14 cellular contexts compared by ENCODE assay signal in genomic region chr16:89519881-89520280, GRCh38. TPM values are rescaled to one million over a fixed set of nuclear protein-coding genes. Genes with fewer than 3 reads are reported as not detected.
DNase-seq lines count a peak whose midpoint lies in the region; ATAC-seq and TF ChIP-seq lines count a peak whose summit lies in the region.
"Had no signal": no experiment of that assay in that cellular context is flagged by ENCODE, and none has a peak within 500 bp of the region (broad histone marks: within the 10 kb centered on the region; RNA-seq: fewer than 3 reads in every experiment).

No MANE protein-coding gene starts in this region.

- no peaks in the 10 kb centered on the region for H3K9me3 Mint-ChIP-seq in activated naive CD4-positive, alpha-beta T cell treated with anti-CD3 and anti-CD28 coated beads, Interleukin-2, amount 50 U/mL, for 72 hours
- no peaks in the 10 kb centered on the region for H3K9me3 Mint-ChIP-seq in activated naive CD4-positive, alpha-beta T cell treated with anti-CD3 and anti-CD28 coated beads for 36 hours
- no peaks in the 10 kb centered on the region for H3K9me3 Mint-ChIP-seq in activated T-helper 17 cell treated with anti-CD3 and anti-CD28 coated beads, Interleukin-2, amount 50 U/mL, for 72 hours
- H3K9me3 Mint-ChIP-seq in progenitor cell of endocrine pancreas (ENCODE audit: low read depth) (no peaks in the 10 kb centered on the region), mesothelial cell of epicardium (peaks cover 13% of the 10 kb centered on the region)
- H3K9me3 Mint-ChIP-seq: CD4-positive, CD25-positive, alpha-beta regulatory T cell; HFFc6; IgD-negative memory B cell had no signal

- peaks cover 9 to 21% of the 10 kb centered on the region in 2 donors for H3K36me3 Mint-ChIP-seq in activated naive CD4-positive, alpha-beta T cell treated with anti-CD3 and anti-CD28 coated beads, Interleukin-2, amount 50 U/mL, for 72 hours
- H3K36me3 Mint-ChIP-seq in activated naive CD4-positive, alpha-beta T cell treated with anti-CD3 and anti-CD28 coated beads for 36 hours (ENCODE audit: low read depth): peaks cover 28% of the 10 kb centered on the region
- H3K36me3 Mint-ChIP-seq in activated T-helper 17 cell treated with anti-CD3 and anti-CD28 coated beads, Interleukin-2, amount 50 U/mL, for 72 hours (ENCODE audit: low read depth): peaks cover 92% of the 10 kb centered on the region
- H3K36me3 Mint-ChIP-seq in progenitor cell of endocrine pancreas (ENCODE audit: insufficient read depth) (peaks cover 35% of the 10 kb centered on the region), mesothelial cell of epicardium (peaks cover 50% of the 10 kb centered on the region)

- no peak overlapping the region for H3K4me3 Mint-ChIP-seq in activated naive CD4-positive, alpha-beta T cell treated with anti-CD3 and anti-CD28 coated beads for 36 hours
- no peak overlapping the region for H3K4me3 Mint-ChIP-seq in activated T-helper 17 cell treated with anti-CD3 and anti-CD28 coated beads, Interleukin-2, amount 50 U/mL, for 72 hours
- no peak overlapping the region for H3K4me3 Mint-ChIP-seq in progenitor cell of endocrine pancreas (ENCODE audit: low read depth)
- no peak overlapping the region for H3K4me3 Mint-ChIP-seq in mesothelial cell of epicardium
- H3K4me3 Mint-ChIP-seq: CD4-positive, CD25-positive, alpha-beta regulatory T cell; HFFc6 had no signal

- no peaks in the 10 kb centered on the region for H3K27me3 Mint-ChIP-seq in activated naive CD4-positive, alpha-beta T cell treated with anti-CD3 and anti-CD28 coated beads for 36 hours (ENCODE audit: low read depth)
- H3K27me3 Mint-ChIP-seq in activated T-helper 17 cell treated with anti-CD3 and anti-CD28 coated beads, Interleukin-2, amount 50 U/mL, for 72 hours: no peaks in the 10 kb centered on the region
- H3K27me3 Mint-ChIP-seq in progenitor cell of endocrine pancreas: no peaks in the 10 kb centered on the region
- H3K27me3 Mint-ChIP-seq in mesothelial cell of epicardium (ENCODE audit: low read depth): no peaks in the 10 kb centered on the region
- H3K27me3 Mint-ChIP-seq: CD4-positive, CD25-positive, alpha-beta regulatory T cell; IgD-negative memory B cell had no signal

- intact Hi-C loops in activated naive CD4-positive, alpha-beta T cell treated with anti-CD3 and anti-CD28 coated beads for 36 hours (cut with micrococcal nuclease): no loop called here

- no peak for TF ChIP-seq CTCF in progenitor cell of endocrine pancreas (IDR thresholded peaks at IDR 0.05; ENCODE audit: unreplicated experiment)
- no peak for TF ChIP-seq CTCF in mesothelial cell of epicardium (IDR thresholded peaks at IDR 0.05; ENCODE audit: unreplicated experiment)

- peak overlapping the region; percentile 42 to 92 for H3K27ac Mint-ChIP-seq in activated naive CD4-positive, alpha-beta T cell treated with anti-CD3 and anti-CD28 coated beads, Interleukin-2, amount 50 U/mL, for 72 hours
- H3K27ac Mint-ChIP-seq in activated naive CD4-positive, alpha-beta T cell treated with anti-CD3 and anti-CD28 coated beads for 36 hours: no peak overlapping the region
- peak overlapping the region; percentile 32 for H3K27ac Mint-ChIP-seq in activated T-helper 17 cell treated with anti-CD3 and anti-CD28 coated beads, Interleukin-2, amount 50 U/mL, for 72 hours
- H3K27ac Mint-ChIP-seq in progenitor cell of endocrine pancreas: peak overlapping the region; percentile 45
- no peak overlapping the region for H3K27ac Mint-ChIP-seq in mesothelial cell of epicardium
- H3K27ac Mint-ChIP-seq: CD4-positive, CD25-positive, alpha-beta regulatory T cell; HFFc6; IgD-negative memory B cell had no signal

- CTCF ChIA-PET in activated naive CD4-positive, alpha-beta T cell treated with anti-CD3 and anti-CD28 coated beads for 36 hours (lab: Charles Lee): interaction anchor here (0.7 kb wide), 1 partner anchor 13 kb away, joined by 5 read pairs; no protein-coding TSS in a partner anchor

- ATAC-seq in activated naive CD4-positive, alpha-beta T cell treated with anti-CD3 and anti-CD28 coated beads, Interleukin-2, amount 50 U/mL, for 72 hours: no peak
- no peak for ATAC-seq in activated T-helper 17 cell treated with anti-CD3 and anti-CD28 coated beads, Interleukin-2, amount 50 U/mL, for 72 hours (replicated peaks)
- peak; percentile 17 for ATAC-seq in esophagus mucosa

- no peak for DNase-seq in activated naive CD4-positive, alpha-beta T cell treated with anti-CD3 and anti-CD28 coated beads, Interleukin-2, amount 50 U/mL, for 72 hours (ENCODE audit: low spot score in 2 of 2)
- DNase-seq in activated naive CD4-positive, alpha-beta T cell treated with anti-CD3 and anti-CD28 coated beads for 36 hours: no peak
- DNase-seq in progenitor cell of endocrine pancreas (ENCODE audit: low spot score, unreplicated experiment) (no peak), NAMALWA (ENCODE audit: low spot score) (no peak), mesothelial cell of epicardium (ENCODE audit: low spot score in 2 of 2, unreplicated experiment in 2 of 2) (no peak)
- no peak for DNase-seq in activated CD4-positive, alpha-beta T cell treated with anti-CD3 and anti-CD28 coated beads, Interleukin-2, amount 50 U/mL, for 48 hours
- DNase-seq: ACHN; CD4-positive, CD25-positive, alpha-beta regulatory T cell; DMS79; HCEC 1CT; HFFc6 had no signal

- H3K4me1 Mint-ChIP-seq in activated naive CD4-positive, alpha-beta T cell treated with anti-CD3 and anti-CD28 coated beads for 36 hours (ENCODE audit: low read depth): peaks cover 2% of the 10 kb centered on the region
- H3K4me1 Mint-ChIP-seq in activated T-helper 17 cell treated with anti-CD3 and anti-CD28 coated beads, Interleukin-2, amount 50 U/mL, for 72 hours: peaks cover 4% of the 10 kb centered on the region
- no peaks in the 10 kb centered on the region for H3K4me1 Mint-ChIP-seq in progenitor cell of endocrine pancreas (ENCODE audit: low read depth)
- no peaks in the 10 kb centered on the region for H3K4me1 Mint-ChIP-seq in mesothelial cell of epicardium

RNA-seq across cellular contexts. Expression of gene SPG7, which starts 11.7 kb away (rescaled TPM):
- 100 to 1,000 TPM in 1 of 2 donors, 10 to 100 TPM in 1; 97.7 to 114 TPM for total RNA-seq in activated naive CD4-positive, alpha-beta T cell treated with anti-CD3 and anti-CD28 coated beads, Interleukin-2, amount 50 U/mL, for 72 hours
- total RNA-seq in activated naive CD4-positive, alpha-beta T cell treated with anti-CD3 and anti-CD28 coated beads for 36 hours: 10 to 100 TPM; 62.4 to 67.7 TPM
- 100 to 1,000 TPM; 115 to 135 TPM for total RNA-seq in activated T-helper 17 cell treated with anti-CD3 and anti-CD28 coated beads, Interleukin-2, amount 50 U/mL, for 72 hours
- total RNA-seq in esophagus mucosa (48.0 TPM), progenitor cell of endocrine pancreas (183 and 184 TPM in 2 replicates), mesothelial cell of epicardium (186 to 199 TPM (median 187 TPM) in 3 replicates)

RNA-seq across cellular contexts. Expression of gene ANKRD11, which starts 29.5 kb away (rescaled TPM):
- 100 to 1,000 TPM; 130 to 165 TPM for total RNA-seq in activated naive CD4-positive, alpha-beta T cell treated with anti-CD3 and anti-CD28 coated beads, Interleukin-2, amount 50 U/mL, for 72 hours
- 100 to 1,000 TPM; 174 to 177 TPM for total RNA-seq in activated naive CD4-positive, alpha-beta T cell treated with anti-CD3 and anti-CD28 coated beads for 36 hours
- total RNA-seq in activated T-helper 17 cell treated with anti-CD3 and anti-CD28 coated beads, Interleukin-2, amount 50 U/mL, for 72 hours: 100 to 1,000 TPM; 166 to 178 TPM
- total RNA-seq in esophagus mucosa (81.1 TPM), progenitor cell of endocrine pancreas (178 and 183 TPM in 2 replicates), mesothelial cell of epicardium (230 to 247 TPM (median 233 TPM) in 3 replicates)

RNA-seq across cellular contexts. Expression of gene RPL13, which starts 40.6 kb away (rescaled TPM):
- 1,000 to 10,000 TPM; 2,832 to 2,975 TPM for total RNA-seq in activated naive CD4-positive, alpha-beta T cell treated with anti-CD3 and anti-CD28 coated beads, Interleukin-2, amount 50 U/mL, for 72 hours
- 1,000 to 10,000 TPM; 3,875 to 3,899 TPM for total RNA-seq in activated naive CD4-positive, alpha-beta T cell treated with anti-CD3 and anti-CD28 coated beads for 36 hours
- total RNA-seq in activated T-helper 17 cell treated with anti-CD3 and anti-CD28 coated beads, Interleukin-2, amount 50 U/mL, for 72 hours: 1,000 to 10,000 TPM; 2,683 to 3,154 TPM
- total RNA-seq in esophagus mucosa (2,146 TPM), progenitor cell of endocrine pancreas (1,643 and 1,699 TPM in 2 replicates), mesothelial cell of epicardium (2,065 to 2,192 TPM (median 2,184 TPM) in 3 replicates)

RNA-seq across cellular contexts. Expression of gene CPNE7, which starts 55.7 kb away (rescaled TPM):
- total RNA-seq in activated naive CD4-positive, alpha-beta T cell treated with anti-CD3 and anti-CD28 coated beads, Interleukin-2, amount 50 U/mL, for 72 hours: 10 to 100 TPM in 1 of 2 donors, 1 to 10 TPM in 1; 2.8 to 28.2 TPM
- 1 to 10 TPM; 6.4 to 9.0 TPM for total RNA-seq in activated naive CD4-positive, alpha-beta T cell treated with anti-CD3 and anti-CD28 coated beads for 36 hours
- total RNA-seq in activated T-helper 17 cell treated with anti-CD3 and anti-CD28 coated beads, Interleukin-2, amount 50 U/mL, for 72 hours: 10 to 100 TPM; 11.1 to 44.7 TPM
- 1.0 TPM for total RNA-seq in esophagus mucosa
- total RNA-seq in progenitor cell of endocrine pancreas: 0.41 and 0.84 TPM in 2 replicates
- 1.2 to 1.7 TPM (median 1.2 TPM) in 3 replicates for total RNA-seq in mesothelial cell of epicardium

Comparison
In these comparisons a context has a peak if more than half of its experiments do, and no peak if none do; other contexts are left out.
1. H3K27ac Mint-ChIP-seq: peak in activated naive CD4-positive, alpha-beta T cell treated with anti-CD3 and anti-CD28 coated beads, Interleukin-2, amount 50 U/mL, for 72 hours (2 of 2), activated T-helper 17 cell treated with anti-CD3 and anti-CD28 coated beads, Interleukin-2, amount 50 U/mL, for 72 hours (single experiment) and progenitor cell of endocrine pancreas (single experiment); none in activated naive CD4-positive, alpha-beta T cell treated with anti-CD3 and anti-CD28 coated beads for 36 hours (single experiment) and mesothelial cell of epicardium (single experiment).